8 cellular contexts compared by ENCODE assay signal in genomic region chrX:46574337-46574940, GRCh38. TPM values are rescaled to one million over a fixed set of nuclear protein-coding genes. Genes with fewer than 3 reads are reported as not detected.
DNase-seq lines count a peak whose midpoint lies in the region; ATAC-seq and TF ChIP-seq lines count a peak whose summit lies in the region.

No MANE protein-coding gene starts in this region.

- peaks cover 23% of the 10 kb centered on the region for H3K4me1 Mint-ChIP-seq in activated T-helper 17 cell treated with anti-CD3 and anti-CD28 coated beads, Interleukin-2, amount 50 U/mL, for 72 hours

- H3K36me3 ChIP-seq in cardiac muscle cell (no peaks in the 10 kb centered on the region), sigmoid colon (no peaks in the 10 kb centered on the region)

- DNase-seq in AG10803 (ENCODE audit: low read depth) (no peak), GM20000 (ENCODE audit: low spot score) (no peak), NCI-H1417 treated with DMSO at 0.1 percent for 48 hours (lab: John Stamatoyannopoulos, UW) (peak; percentile 1), cardiac muscle cell (ENCODE audit: low read depth in 1 of 2, low spot score in 1 of 2) (peak in 1 of 2 donors; percentile 37), sigmoid colon (no peak), HT-29 (ENCODE audit: low spot score) (no peak), AG08395 (ENCODE audit: low spot score) (no peak)

- H3K4me3 ChIP-seq in AG10803 (ENCODE audit: low read length) (peak overlapping the region; percentile 59), cardiac muscle cell (peak overlapping the region; percentile 49), sigmoid colon (peak overlapping the region; percentile 38 to 61 (median 54))

- 1 to 18% methylated on average over 79 of the region's 79 CpGs for WGBS in sigmoid colon, 2 donors

- no peak for TF ChIP-seq POLR2A in sigmoid colon (IDR thresholded peaks at IDR 0.05)

- no peaks in the 10 kb centered on the region for H3K27me3 Mint-ChIP-seq in activated T-helper 17 cell treated with anti-CD3 and anti-CD28 coated beads, Interleukin-2, amount 50 U/mL, for 72 hours

- no peaks in the 10 kb centered on the region for H3K4me1 ChIP-seq in cardiac muscle cell (ENCODE audit: low read depth)
- H3K4me1 ChIP-seq in sigmoid colon: peaks cover 0 to 13% (median 7%) of the 10 kb centered on the region in 4 donors

- TF ChIP-seq CTCF in AG10803 (conservative IDR thresholded peaks at IDR 0.05; ENCODE audit: low read length) (no peak), GM20000 (IDR thresholded peaks at IDR 0.05; ENCODE audit: extremely low read depth, missing control alignments) (peak; percentile 1), cardiac muscle cell (IDR thresholded peaks at IDR 0.05; ENCODE audit: low read depth, low read length) (no peak), sigmoid colon (IDR thresholded peaks at IDR 0.05) (no peak)

- H3K4me3 Mint-ChIP-seq in activated T-helper 17 cell treated with anti-CD3 and anti-CD28 coated beads, Interleukin-2, amount 50 U/mL, for 72 hours: peak overlapping the region; percentile 78

- peaks cover 16% of the 10 kb centered on the region for H3K36me3 Mint-ChIP-seq in activated T-helper 17 cell treated with anti-CD3 and anti-CD28 coated beads, Interleukin-2, amount 50 U/mL, for 72 hours (ENCODE audit: low read depth)

- H3K9me3 ChIP-seq in cardiac muscle cell (ENCODE audit: low read depth) (no peaks in the 10 kb centered on the region), sigmoid colon (no peaks in the 10 kb centered on the region)

- no peaks in the 10 kb centered on the region for H3K9me3 Mint-ChIP-seq in activated T-helper 17 cell treated with anti-CD3 and anti-CD28 coated beads, Interleukin-2, amount 50 U/mL, for 72 hours

- ATAC-seq in activated T-helper 17 cell treated with anti-CD3 and anti-CD28 coated beads, Interleukin-2, amount 50 U/mL, for 72 hours (replicated peaks): peak; percentile 3

- no peak overlapping the region for H3K27ac Mint-ChIP-seq in activated T-helper 17 cell treated with anti-CD3 and anti-CD28 coated beads, Interleukin-2, amount 50 U/mL, for 72 hours

- intact Hi-C loops in sigmoid colon (cut with DNase I): no loop called here

- no peak overlapping the region for H3K27ac ChIP-seq in cardiac muscle cell
- H3K27ac ChIP-seq in sigmoid colon: peak overlapping the region; percentile 66 to 67 (median 66)

- H3K27me3 ChIP-seq in cardiac muscle cell (peaks cover 11% of the 10 kb centered on the region), sigmoid colon (peaks cover 0 to 8% (median 0%) of the 10 kb centered on the region in 3 donors)

- TF ChIP-seq EP300 in sigmoid colon (IDR thresholded peaks at IDR 0.05): no peak

RNA-seq across cellular contexts. Expression of gene CHST7, which starts 0.9 kb away (rescaled TPM):
- 1 to 10 TPM; 2.4 to 2.9 TPM for total RNA-seq in activated T-helper 17 cell treated with anti-CD3 and anti-CD28 coated beads, Interleukin-2, amount 50 U/mL, for 72 hours
- 6.5 and 6.6 TPM in 2 replicates for total RNA-seq in cardiac muscle cell
- polyA plus RNA-seq in cardiac muscle cell: 5.3 and 5.6 TPM in 2 replicates
- 10 to 100 TPM in 2 of 4 donors, 1 to 10 TPM in 2; 6.6 to 15.8 (median 9.4) TPM for total RNA-seq in sigmoid colon
- polyA plus RNA-seq in sigmoid colon: 1 to 10 TPM; 1.2 to 2.1 (median 1.9) TPM
- total RNA-seq in HT-29 (2014; rRNA removed; shearing (Covaris generic)): 0.89 and 2.3 TPM in 2 replicates

RNA-seq across cellular contexts. Expression of gene ZNF674, which starts 29.2 kb away (rescaled TPM):
- 1 to 10 TPM; 2.0 to 3.0 TPM for total RNA-seq in activated T-helper 17 cell treated with anti-CD3 and anti-CD28 coated beads, Interleukin-2, amount 50 U/mL, for 72 hours
- total RNA-seq in cardiac muscle cell: 1.8 and 5.5 TPM in 2 replicates
- polyA plus RNA-seq in cardiac muscle cell: 1.3 and 1.6 TPM in 2 replicates
- total RNA-seq in sigmoid colon: 1 to 10 TPM; 3.0 to 9.1 (median 5.5) TPM
- polyA plus RNA-seq in sigmoid colon: 1 to 10 TPM; 1.2 to 1.4 (median 1.3) TPM
- 2.6 and 4.0 TPM in 2 replicates for total RNA-seq in HT-29 (2014; rRNA removed; shearing (Covaris generic))
